Comparison of ENCODE assay signal across 13 cellular contexts in the genomic region with DNA sequence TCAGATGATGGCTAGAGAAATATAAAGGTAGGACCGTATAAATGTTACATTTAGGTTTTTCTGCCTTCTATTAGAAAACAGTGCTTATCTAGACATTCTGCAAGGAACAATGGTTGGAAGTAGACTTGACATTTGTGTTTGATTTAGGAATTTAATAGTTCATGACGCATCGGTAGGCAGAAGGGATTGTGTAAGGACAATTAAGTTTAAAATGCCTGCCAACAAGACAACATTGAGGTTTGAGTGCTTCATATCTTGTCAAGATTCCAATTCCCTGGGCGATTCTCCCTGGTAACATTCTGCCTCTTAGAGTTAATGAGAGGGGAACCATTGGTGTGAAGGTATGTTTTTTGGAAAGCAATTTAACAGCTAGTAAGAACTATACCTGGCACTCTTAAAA.
"Had no signal": no experiment of that assay in that cellular context is flagged by ENCODE, and none has a peak within 500 bp of the region (broad histone marks: within the 10 kb centered on the region; RNA-seq: fewer than 3 reads in every experiment).

No MANE protein-coding gene starts in this region.

- H3K9me3 Mint-ChIP-seq: dendritic cell treated with granulocyte-macrophage colony-stimulating factor and Interleukin-4, amounts not matched to agents 40 ng/mL and 50 ng/mL, for 4 days; neural crest cell; stimulated activated naive CD8-positive, alpha-beta T cell treated with anti-CD3 and anti-CD28 coated beads, Interleukin-15, amount 100 ng/mL, for 72 hours had no signal

- H3K4me3 Mint-ChIP-seq: activated naive CD8-positive, alpha-beta T cell treated with anti-CD3 and anti-CD28 coated beads, Interleukin-2, amount 10 ng/mL, durations not matched to agents 7 days and 5 days; dendritic cell treated with granulocyte-macrophage colony-stimulating factor and Interleukin-4, amounts not matched to agents 40 ng/mL and 50 ng/mL, for 4 days; neural crest cell; stimulated activated naive CD8-positive, alpha-beta T cell treated with anti-CD3 and anti-CD28 coated beads, Interleukin-15, amount 100 ng/mL, for 72 hours had no signal

- H3K27ac Mint-ChIP-seq: activated naive CD8-positive, alpha-beta T cell treated with anti-CD3 and anti-CD28 coated beads, Interleukin-2, amount 10 ng/mL, durations not matched to agents 7 days and 5 days; dendritic cell treated with granulocyte-macrophage colony-stimulating factor and Interleukin-4, amounts not matched to agents 40 ng/mL and 50 ng/mL, for 4 days; stimulated activated naive CD8-positive, alpha-beta T cell treated with anti-CD3 and anti-CD28 coated beads, Interleukin-15, amount 100 ng/mL, for 72 hours had no signal

- H3K9me3 ChIP-seq: upper lobe of left lung had no signal

- H3K27me3 Mint-ChIP-seq: activated naive CD8-positive, alpha-beta T cell treated with anti-CD3 and anti-CD28 coated beads, Interleukin-2, amount 10 ng/mL, durations not matched to agents 7 days and 5 days; dendritic cell treated with granulocyte-macrophage colony-stimulating factor and Interleukin-4, amounts not matched to agents 40 ng/mL and 50 ng/mL, for 4 days; stimulated activated naive CD8-positive, alpha-beta T cell treated with anti-CD3 and anti-CD28 coated beads, Interleukin-15, amount 100 ng/mL, for 72 hours had no signal

- H3K4me3 ChIP-seq: lung, upper lobe of left lung had no signal

- H3K36me3 Mint-ChIP-seq: activated naive CD8-positive, alpha-beta T cell treated with anti-CD3 and anti-CD28 coated beads, Interleukin-2, amount 10 ng/mL, durations not matched to agents 7 days and 5 days had no signal

- H3K36me3 ChIP-seq: upper lobe of left lung had no signal

- DNase-seq: activated CD4-positive, alpha-beta T cell treated with anti-CD3 and anti-CD28 coated beads, Interleukin-2, amount 50 U/mL, for 1 hour; activated CD4-positive, CD25-positive, alpha-beta regulatory T cell; activated naive CD4-positive, alpha-beta T cell; activated naive CD8-positive, alpha-beta T cell treated with anti-CD3 and anti-CD28 coated beads, Interleukin-2, amount 10 ng/mL, durations not matched to agents 7 days and 5 days; effector memory CD4-positive, alpha-beta T cell; islet precursor cell; midbrain; stimulated activated naive CD8-positive, alpha-beta T cell treated with anti-CD3 and anti-CD28 coated beads, Interleukin-15, amount 100 ng/mL, for 72 hours; T-helper 2 cell; upper lobe of left lung had no signal

- H3K4me1 ChIP-seq: upper lobe of left lung had no signal

- H3K4me1 Mint-ChIP-seq: activated naive CD8-positive, alpha-beta T cell treated with anti-CD3 and anti-CD28 coated beads, Interleukin-2, amount 10 ng/mL, durations not matched to agents 7 days and 5 days; neural crest cell; stimulated activated naive CD8-positive, alpha-beta T cell treated with anti-CD3 and anti-CD28 coated beads, Interleukin-15, amount 100 ng/mL, for 72 hours had no signal

- H3K27ac ChIP-seq: upper lobe of left lung had no signal
